Comparison of ENCODE assay signal across 8 cellular contexts in genomic region chr9:123267481-123268239, GRCh38. TPM values are rescaled to one million over a fixed set of nuclear protein-coding genes. Genes with fewer than 3 reads are reported as not detected.
A peak's percentile ranks its signal among the peaks of the same experiment; 100 is the strongest.
DNase-seq lines count a peak whose midpoint lies in the region; ATAC-seq, FAIRE-seq and TF ChIP-seq lines count a peak whose summit lies in the region.

No MANE protein-coding gene starts in this region.

- H3K4me1 ChIP-seq in prostate gland (replicated peaks), result no peaks in the 10 kb centered on the region

- peak overlapping the region in 1 of 2 donors; percentile 53 for H3K27ac ChIP-seq in prostate gland

- DNase-seq in GM12892 (ENCODE audit: insufficient read length) (peak; percentile 34), fibroblast of villous mesenchyme (ENCODE audit: low read depth) (no peak), prostate gland (ENCODE audit: low spot score) (no peak), mucosa of gallbladder (ENCODE audit: low spot score) (no peak), HTR-8/SVneo (ENCODE audit: insufficient read length, low spot score) (no peak)
- DNase-seq in activated CD8-positive, alpha-beta memory T cell treated with anti-CD3 and anti-CD28 coated beads, Interleukin-2, amount 10 ng/mL, durations not matched to agents 7 days and 5 days, result no peak

- peak overlapping the region; percentile 64 for H3K4me3 ChIP-seq in fibroblast of villous mesenchyme (ENCODE audit: low read depth, low read length)
- peak overlapping the region; percentile 79 to 83 for H3K4me3 ChIP-seq in prostate gland

- intact Hi-C loops in prostate gland (cut with DNase I), result loop anchor here (5.0 to 10.0 kb wide), 2 partner anchors 47 to 85 kb away; no protein-coding TSS in a partner anchor

- CTCF ChIA-PET in activated CD8-positive, alpha-beta memory T cell treated with anti-CD3 and anti-CD28 coated beads, Interleukin-2, amount 10 ng/mL, durations not matched to agents 7 days and 5 days (lab: Charles Lee), result no interaction called here

- WGBS in prostate gland, result 4% methylated on average over 24 of the region's 43 CpGs

- FAIRE-seq in GM12892 (lab: Jason Lieb, UNC) (peak; percentile 9), HTR-8/SVneo (lab: Jason Lieb, UNC) (no peak)

- peaks cover 28% of the 10 kb centered on the region for H3K4me1 Mint-ChIP-seq in activated CD8-positive, alpha-beta memory T cell treated with anti-CD3 and anti-CD28 coated beads, Interleukin-2, amount 10 ng/mL, durations not matched to agents 7 days and 5 days

- H3K36me3 ChIP-seq in prostate gland, result no peaks in the 10 kb centered on the region

- H3K36me3 Mint-ChIP-seq in activated CD8-positive, alpha-beta memory T cell treated with anti-CD3 and anti-CD28 coated beads, Interleukin-2, amount 10 ng/mL, durations not matched to agents 7 days and 5 days, result no peaks in the 10 kb centered on the region

- no peaks in the 10 kb centered on the region for H3K9me3 Mint-ChIP-seq in activated CD8-positive, alpha-beta memory T cell treated with anti-CD3 and anti-CD28 coated beads, Interleukin-2, amount 10 ng/mL, durations not matched to agents 7 days and 5 days (ENCODE audit: low read depth)

- no peaks in the 10 kb centered on the region for H3K27me3 ChIP-seq in prostate gland (replicated peaks; ENCODE audit: insufficient read depth)

- TF ChIP-seq POLR2A in GM12892 (IDR thresholded peaks at IDR 0.05; ENCODE audit: low read depth, low read length) (no peak), prostate gland (IDR thresholded peaks at IDR 0.05) (no peak)

- H3K27ac Mint-ChIP-seq in activated CD8-positive, alpha-beta memory T cell treated with anti-CD3 and anti-CD28 coated beads, Interleukin-2, amount 10 ng/mL, durations not matched to agents 7 days and 5 days, result no peak overlapping the region

- H3K27me3 Mint-ChIP-seq in activated CD8-positive, alpha-beta memory T cell treated with anti-CD3 and anti-CD28 coated beads, Interleukin-2, amount 10 ng/mL, durations not matched to agents 7 days and 5 days, result peaks cover 3% of the 10 kb centered on the region

- H3K9me3 ChIP-seq in prostate gland, result no peaks in the 10 kb centered on the region

- TF ChIP-seq CTCF in fibroblast of villous mesenchyme (IDR thresholded peaks at IDR 0.05; ENCODE audit: insufficient read depth, low read depth, low read length) (no peak), prostate gland (IDR thresholded peaks at IDR 0.05) (no peak)

- H3K4me3 Mint-ChIP-seq in activated CD8-positive, alpha-beta memory T cell treated with anti-CD3 and anti-CD28 coated beads, Interleukin-2, amount 10 ng/mL, durations not matched to agents 7 days and 5 days, result peak overlapping the region; percentile 72

- ATAC-seq in HG03064 (IDR thresholded peaks at IDR 0.05; ENCODE audit: low read depth, unreplicated experiment) (peak; percentile 13), GM18861 (IDR thresholded peaks at IDR 0.05; ENCODE audit: unreplicated experiment) (no peak)
- ATAC-seq in activated CD8-positive, alpha-beta memory T cell treated with anti-CD3 and anti-CD28 coated beads, Interleukin-2, amount 10 ng/mL, durations not matched to agents 7 days and 5 days, result no peak

RNA-seq across cellular contexts. Expression of gene STRBP, which starts 0.7 kb away (rescaled TPM):
- polyA plus RNA-seq in GM12892 (2012; ENCODE audit: missing spikeins), result 64.0 TPM
- 10 to 100 TPM; 19.3 to 27.4 TPM for total RNA-seq in activated CD8-positive, alpha-beta memory T cell treated with anti-CD3 and anti-CD28 coated beads, Interleukin-2, amount 10 ng/mL, durations not matched to agents 7 days and 5 days
- 2.6 and 4.3 TPM in 2 replicates for total RNA-seq in fibroblast of villous mesenchyme
- 10 to 100 TPM; 20.1 to 24.5 TPM for total RNA-seq in prostate gland
- 37.2 TPM for total RNA-seq in mucosa of gallbladder
